In genomic region chr4:26104056-26104685, GRCh38 we compare ENCODE assay signal across 16 cellular contexts.
DNase-seq lines count a peak whose midpoint lies in the region; ATAC-seq, FAIRE-seq and TF ChIP-seq lines count a peak whose summit lies in the region.
"Had no signal": no experiment of that assay in that cellular context is flagged by ENCODE, and none has a peak within 500 bp of the region (broad histone marks: within the 10 kb centered on the region; RNA-seq: fewer than 3 reads in every experiment).

No MANE protein-coding gene starts in this region.

- BruUV-seq in GM12878 (replicated peaks; lab: Mats Ljungman, UMichigan) = no TSS peak

- FAIRE-seq in GM12878 (lab: Jason Lieb, UNC) = peak; percentile 62
- FAIRE-seq: islet of Langerhans had no signal

- peak; percentile 58 for ATAC-seq in GM21423 (IDR thresholded peaks at IDR 0.05; ENCODE audit: unreplicated experiment)
- peak; percentile 80 for ATAC-seq in HG02938 (IDR thresholded peaks at IDR 0.05; ENCODE audit: unreplicated experiment)
- ATAC-seq in GM12878 = 0 out of 3 replicates have a peak, but pooled peaks have one; percentile 25
- ATAC-seq in effector memory CD8-positive, alpha-beta T cell (replicated peaks) = no peak

- intact Hi-C loops in activated CD4-positive, alpha-beta T cell treated with anti-CD3 and anti-CD28 coated beads, Interleukin-2, amount 10 ng/mL, durations not matched to agents 24 days and 14 days (cut with micrococcal nuclease) = no loop called here
- intact Hi-C loops in GM12878 (cut with micrococcal nuclease; ENCODE audit: unreplicated experiment) = no loop called here
- intact Hi-C loops in adrenal gland (cut with DNase I) = no loop called here

- peaks cover 20% of the 10 kb centered on the region for H3K36me3 Mint-ChIP-seq in activated CD4-positive, alpha-beta T cell treated with anti-CD3 and anti-CD28 coated beads, Interleukin-2, amount 10 ng/mL, durations not matched to agents 24 days and 14 days (ENCODE audit: low read depth)
- H3K36me3 Mint-ChIP-seq in osteocyte (ENCODE audit: unreplicated experiment) = no peaks in the 10 kb centered on the region
- no peaks in the 10 kb centered on the region for H3K36me3 Mint-ChIP-seq in effector memory CD8-positive, alpha-beta T cell (ENCODE audit: insufficient read depth)
- H3K36me3 Mint-ChIP-seq: CD4-positive, alpha-beta memory T cell had no signal

- no peak for DNase-seq in activated CD4-positive, alpha-beta T cell treated with anti-CD3 and anti-CD28 coated beads, Interleukin-2, amount 10 ng/mL, durations not matched to agents 24 days and 14 days
- DNase-seq in activated CD4-positive, alpha-beta T cell treated with anti-CD3 and anti-CD28 coated beads for 48 hours = no peak
- no peak for DNase-seq in GM12878 (ENCODE audit: low read depth, low spot score)
- DNase-seq in osteocyte (ENCODE audit: extremely low spot score, unreplicated experiment) = no peak
- DNase-seq in adrenal gland = no peak
- DNase-seq in effector memory CD8-positive, alpha-beta T cell = no peak
- DNase-seq: activated T-cell treated with anti-CD3 and anti-CD28 coated beads, Interleukin-2, amount 50 U/mL, for 24 hours; CD4-positive, alpha-beta memory T cell; KBM-7; NCI-H1417 treated with DMSO at 0.1 percent for 48 hours; nucleus accumbens; PC-9; SW 1271 had no signal

- no peak overlapping the region for H3K27ac ChIP-seq in GM12878 (ENCODE audit: control insufficient read depth, insufficient read depth)
- H3K27ac ChIP-seq in adrenal gland = no peak overlapping the region
- H3K27ac ChIP-seq: PC-9 had no signal

- in situ Hi-C loops in GM12878 (cut with MboI) = no loop called here

- no peaks in the 10 kb centered on the region for H3K4me1 ChIP-seq in GM12878 (ENCODE audit: control insufficient read depth, insufficient read depth, low read length)
- peaks cover 0 to 7% of the 10 kb centered on the region in 2 donors for H3K4me1 ChIP-seq in adrenal gland (replicated peaks in 1 of 2)

- no peak overlapping the region for H2AFZ ChIP-seq in GM12878 (ENCODE audit: control insufficient read depth, low read depth, low read length)
- H2AFZ ChIP-seq: PC-9 had no signal

- no peak overlapping the region for H3K4me2 ChIP-seq in GM12878 (ENCODE audit: control insufficient read depth, insufficient read depth)
- H3K4me2 ChIP-seq: PC-9 had no signal

- no peaks in the 10 kb centered on the region for H3K27me3 Mint-ChIP-seq in activated CD4-positive, alpha-beta T cell treated with anti-CD3 and anti-CD28 coated beads, Interleukin-2, amount 10 ng/mL, durations not matched to agents 24 days and 14 days
- H3K27me3 Mint-ChIP-seq in osteocyte (ENCODE audit: unreplicated experiment) = peaks cover 7% of the 10 kb centered on the region
- H3K27me3 Mint-ChIP-seq in effector memory CD8-positive, alpha-beta T cell = no peaks in the 10 kb centered on the region
- H3K27me3 Mint-ChIP-seq: CD4-positive, alpha-beta memory T cell had no signal

- CTCF ChIA-PET in GM12878 (lab: Yijun Ruan, JAX) = interaction anchor here (1.0 to 3.4 kb wide), 5 partner anchors 15 to 307 kb away, joined by 3 to 13 read pairs (median 5); no protein-coding TSS in a partner anchor

- POLR2A ChIA-PET in GM12878 (lab: Charles Lee) = no interaction called here

- no peaks in the 10 kb centered on the region for H3K79me2 ChIP-seq in GM12878 (ENCODE audit: control insufficient read depth, insufficient read depth, low read length)

- TF ChIP-seq POLR2A in GM12878 (IDR thresholded peaks at IDR 0.05; ENCODE audit: low read depth, low read length) = no peak
- no peak for TF ChIP-seq POLR2A in adrenal gland (IDR thresholded peaks at IDR 0.05)

- no peak overlapping the region for H3K4me3 Mint-ChIP-seq in activated CD4-positive, alpha-beta T cell treated with anti-CD3 and anti-CD28 coated beads, Interleukin-2, amount 10 ng/mL, durations not matched to agents 24 days and 14 days
- H3K4me3 Mint-ChIP-seq in osteocyte (ENCODE audit: unreplicated experiment) = no peak overlapping the region
- no peak overlapping the region for H3K4me3 Mint-ChIP-seq in effector memory CD8-positive, alpha-beta T cell
- H3K4me3 Mint-ChIP-seq: activated T-cell treated with anti-CD3 and anti-CD28 coated beads, Interleukin-2, amount 50 U/mL, for 24 hours; CD4-positive, alpha-beta memory T cell had no signal

- WGBS in GM12878 (ENCODE audit: insufficient coverage, insufficient replicate concordance, low lambda C conversion rate, missing lambda C conversion rate) = 35% methylated on average over 3 of the region's 3 CpGs
- WGBS in adrenal gland, 4 donors = 76 to 88% (median 82%) methylated on average over 3 of the region's 3 CpGs

- no peaks in the 10 kb centered on the region for H4K20me1 ChIP-seq in GM12878 (ENCODE audit: control insufficient read depth, insufficient read depth)

- H3K27ac Mint-ChIP-seq in activated CD4-positive, alpha-beta T cell treated with anti-CD3 and anti-CD28 coated beads, Interleukin-2, amount 10 ng/mL, durations not matched to agents 24 days and 14 days = peak overlapping the region; percentile 67
- H3K27ac Mint-ChIP-seq in osteocyte (ENCODE audit: unreplicated experiment) = no peak overlapping the region
- no peak overlapping the region for H3K27ac Mint-ChIP-seq in effector memory CD8-positive, alpha-beta T cell
- H3K27ac Mint-ChIP-seq: activated T-cell treated with anti-CD3 and anti-CD28 coated beads, Interleukin-2, amount 50 U/mL, for 24 hours; CD4-positive, alpha-beta memory T cell had no signal

- H3K9ac ChIP-seq in GM12878 (ENCODE audit: control insufficient read depth, insufficient read depth, low read length) = no peak overlapping the region

- H3K36me3 ChIP-seq in GM12878 (ENCODE audit: control insufficient read depth in 2 of 2, insufficient read depth in 2 of 2, low read length in 1 of 2) = no peaks in the 10 kb centered on the region
- no peaks in the 10 kb centered on the region for H3K36me3 ChIP-seq in adrenal gland (replicated peaks in 1 of 2)

- RAD21 ChIA-PET in GM12878 (lab: Charles Lee; ENCODE audit: unreplicated experiment) = interaction anchor here (0.6 to 1.5 kb wide), 3 partner anchors 15 to 246 kb away, joined by 3 to 4 read pairs (median 3); no protein-coding TSS in a partner anchor

- H3K9me3 Mint-ChIP-seq in activated CD4-positive, alpha-beta T cell treated with anti-CD3 and anti-CD28 coated beads, Interleukin-2, amount 10 ng/mL, durations not matched to agents 24 days and 14 days = peaks cover 27% of the 10 kb centered on the region
- H3K9me3 Mint-ChIP-seq in osteocyte (ENCODE audit: unreplicated experiment) = no peaks in the 10 kb centered on the region
- H3K9me3 Mint-ChIP-seq in effector memory CD8-positive, alpha-beta T cell = peaks cover 0 to 7% of the 10 kb centered on the region in 2 donors

- H3K9me3 ChIP-seq in GM12878 (replicated peaks; ENCODE audit: control insufficient read depth, insufficient read depth, low read length) (peaks cover 2% of the 10 kb centered on the region; the same call in 2 of the 3 replicates), adrenal gland (replicated peaks in 1 of 3) (no peaks in the 10 kb centered on the region)

- TF ChIP-seq EP300 in GM12878 (IDR thresholded peaks at IDR 0.05; ENCODE audit: borderline replicate concordance in 1 of 2, control insufficient read depth in 1 of 2, low read depth in 2 of 2, low read length in 2 of 2) = no peak

- H3K4me1 Mint-ChIP-seq in activated CD4-positive, alpha-beta T cell treated with anti-CD3 and anti-CD28 coated beads, Interleukin-2, amount 10 ng/mL, durations not matched to agents 24 days and 14 days = peaks cover 27% of the 10 kb centered on the region
- H3K4me1 Mint-ChIP-seq in osteocyte (ENCODE audit: unreplicated experiment) = peaks cover 10% of the 10 kb centered on the region
- H3K4me1 Mint-ChIP-seq in effector memory CD8-positive, alpha-beta T cell (ENCODE audit: low read depth in 2 of 2) = peaks cover 0 to 2% of the 10 kb centered on the region in 2 donors

- no peak for TF ChIP-seq RAD21 in GM12878 (IDR thresholded peaks at IDR 0.05; ENCODE audit: insufficient read depth, low read depth, low read length)

- H3K27me3 ChIP-seq in GM12878 (replicated peaks in 1 of 2; ENCODE audit: control insufficient read depth in 2 of 2, insufficient read depth in 2 of 2, low read length in 1 of 2) (no peaks in the 10 kb centered on the region), adrenal gland (no peaks in the 10 kb centered on the region)

- SMC1A ChIA-PET in GM12878 (lab: Charles Lee; ENCODE audit: uncharacterized antibody, unreplicated experiment) = interaction anchor here (0.8 to 1.8 kb wide), 4 partner anchors 10 to 73 kb away, joined by 3 to 5 read pairs (median 4); no protein-coding TSS in a partner anchor

- TF ChIP-seq CTCF in GM12878 (IDR thresholded peaks at IDR 0.05 in 2 of 3, conservative IDR thresholded peaks at IDR 0.05 in 1 of 3; ENCODE audit: control insufficient read depth in 2 of 3, extremely low read depth in 1 of 3, insufficient read depth in 1 of 3, low read depth in 3 of 3, low read length in 3 of 3) = no peak
- no peak for TF ChIP-seq CTCF in osteocyte (IDR thresholded peaks at IDR 0.05)
- no peak for TF ChIP-seq CTCF in adrenal gland (IDR thresholded peaks at IDR 0.05)

- no peak overlapping the region for H3K4me3 ChIP-seq in GM12878
- no peak overlapping the region for H3K4me3 ChIP-seq in adrenal gland
- H3K4me3 ChIP-seq: PC-9 had no signal

TF ChIP-seq in GM12878, 131 proteins besides CTCF, POLR2A, EP300 and RAD21 (continues in another document):
- TF ChIP-seq, protein P1, sequence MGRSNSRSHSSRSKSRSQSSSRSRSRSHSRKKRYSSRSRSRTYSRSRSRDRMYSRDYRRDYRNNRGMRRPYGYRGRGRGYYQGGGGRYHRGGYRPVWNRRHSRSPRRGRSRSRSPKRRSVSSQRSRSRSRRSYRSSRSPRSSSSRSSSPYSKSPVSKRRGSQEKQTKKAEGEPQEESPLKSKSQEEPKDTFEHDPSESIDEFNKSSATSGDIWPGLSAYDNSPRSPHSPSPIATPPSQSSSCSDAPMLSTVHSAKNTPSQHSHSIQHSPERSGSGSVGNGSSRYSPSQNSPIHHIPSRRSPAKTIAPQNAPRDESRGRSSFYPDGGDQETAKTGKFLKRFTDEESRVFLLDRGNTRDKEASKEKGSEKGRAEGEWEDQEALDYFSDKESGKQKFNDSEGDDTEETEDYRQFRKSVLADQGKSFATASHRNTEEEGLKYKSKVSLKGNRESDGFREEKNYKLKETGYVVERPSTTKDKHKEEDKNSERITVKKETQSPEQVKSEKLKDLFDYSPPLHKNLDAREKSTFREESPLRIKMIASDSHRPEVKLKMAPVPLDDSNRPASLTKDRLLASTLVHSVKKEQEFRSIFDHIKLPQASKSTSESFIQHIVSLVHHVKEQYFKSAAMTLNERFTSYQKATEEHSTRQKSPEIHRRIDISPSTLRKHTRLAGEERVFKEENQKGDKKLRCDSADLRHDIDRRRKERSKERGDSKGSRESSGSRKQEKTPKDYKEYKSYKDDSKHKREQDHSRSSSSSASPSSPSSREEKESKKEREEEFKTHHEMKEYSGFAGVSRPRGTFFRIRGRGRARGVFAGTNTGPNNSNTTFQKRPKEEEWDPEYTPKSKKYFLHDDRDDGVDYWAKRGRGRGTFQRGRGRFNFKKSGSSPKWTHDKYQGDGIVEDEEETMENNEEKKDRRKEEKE (IDR thresholded peaks at IDR 0.05) = no peak
- TF ChIP-seq RCOR1 (conservative IDR thresholded peaks at IDR 0.05; ENCODE audit: low read depth, low read length) (no peak), NR2C1 (IDR thresholded peaks at IDR 0.05) (no peak)
